ENCODE assay signal across 21 cellular contexts in genomic region chrX:24672701-24673190, GRCh38. TPM values are rescaled to one million over a fixed set of nuclear protein-coding genes. Genes with fewer than 3 reads are reported as not detected.
DNase-seq lines count a peak whose midpoint lies in the region; ATAC-seq and TF ChIP-seq lines count a peak whose summit lies in the region.
"Had no signal": no experiment of that assay in that cellular context is flagged by ENCODE, and none has a peak within 500 bp of the region (broad histone marks: within the 10 kb centered on the region; RNA-seq: fewer than 3 reads in every experiment).

No MANE protein-coding gene starts in this region.

- H3K4me3 ChIP-seq in body of pancreas (no peak overlapping the region), left lung (no peak overlapping the region), stomach (no peak overlapping the region)
- H3K4me3 ChIP-seq: gastroesophageal sphincter, SJCRH30 had no signal

- H3K79me2 ChIP-seq in H9 (ENCODE audit: insufficient read depth, low read length), result no peaks in the 10 kb centered on the region

- H3K56ac ChIP-seq in H9 (ENCODE audit: insufficient read length, low read depth, low read length), result no peak overlapping the region

- H2BK120ac ChIP-seq in H9 (ENCODE audit: low read depth, low read length, poor library complexity, severe bottlenecking), result no peak overlapping the region

- H3K9me3 ChIP-seq in H9 (ENCODE audit: control insufficient read depth, low read depth, low read length), result no peaks in the 10 kb centered on the region
- no peaks in the 10 kb centered on the region for H3K9me3 ChIP-seq in body of pancreas
- H3K9me3 ChIP-seq in left lung, result no peaks in the 10 kb centered on the region
- H3K9me3 ChIP-seq in stomach, result no peaks in the 10 kb centered on the region
- H3K9me3 ChIP-seq: gastroesophageal sphincter, SJCRH30 had no signal

- peak; percentile 76 for ATAC-seq in body of pancreas
- ATAC-seq in left lung, result peak; percentile 83
- no peak for ATAC-seq in GM21381 (IDR thresholded peaks at IDR 0.05; ENCODE audit: unreplicated experiment)
- ATAC-seq: activated CD4-positive, alpha-beta T cell treated with anti-CD3 and anti-CD28 coated beads for 36 hours; gastroesophageal sphincter had no signal

- POLR2A ChIA-PET in RWPE1 (lab: Yijun Ruan, JAX; ENCODE audit: low non-redundant PET), result no interaction called here

- peak overlapping the region; percentile 34 for H2AFZ ChIP-seq in H9 (ENCODE audit: low read length)

- H3K79me1 ChIP-seq in H9 (ENCODE audit: insufficient read depth, low read depth, low read length, poor library complexity, severe bottlenecking), result no peaks in the 10 kb centered on the region

- no peak overlapping the region for H3K4me3 Mint-ChIP-seq in H9
- H3K4me3 Mint-ChIP-seq: activated CD4-positive, alpha-beta T cell treated with anti-CD3 and anti-CD28 coated beads for 36 hours; activated naive CD8-positive, alpha-beta T cell; central memory CD8-positive, alpha-beta T cell; mesothelial cell of epicardium had no signal

- H3K4me2 ChIP-seq in H9 (ENCODE audit: insufficient read depth, insufficient read length, low read length), result no peak overlapping the region

- no peak for TF ChIP-seq CTCF in H9 (conservative IDR thresholded peaks at IDR 0.05)
- no peak for TF ChIP-seq CTCF in body of pancreas (IDR thresholded peaks at IDR 0.05)
- TF ChIP-seq CTCF in left lung (IDR thresholded peaks at IDR 0.05), result no peak
- TF ChIP-seq CTCF in stomach (IDR thresholded peaks at IDR 0.05), result no peak
- TF ChIP-seq CTCF in RWPE1 (conservative IDR thresholded peaks at IDR 0.05; ENCODE audit: low read depth), result no peak

- TF ChIP-seq EP300 in stomach (IDR thresholded peaks at IDR 0.05), result no peak

- H3T11ph ChIP-seq in H9 (ENCODE audit: low read length), result no peak overlapping the region

- H2BK5ac ChIP-seq in H9 (ENCODE audit: insufficient read length, low read length), result no peak overlapping the region

- H4K91ac ChIP-seq in H9 (ENCODE audit: insufficient read length, low read depth, low read length), result no peak overlapping the region

- H2BK20ac ChIP-seq in H9 (ENCODE audit: low read depth, low read length, poor library complexity, severe bottlenecking), result no peak overlapping the region

- H3K4me1 Mint-ChIP-seq in H9, result peaks cover 21 to 33% of the 10 kb centered on the region in 2 experiments
- H3K4me1 Mint-ChIP-seq: activated CD4-positive, alpha-beta T cell treated with anti-CD3 and anti-CD28 coated beads for 36 hours; central memory CD8-positive, alpha-beta T cell had no signal

- no peaks in the 10 kb centered on the region for H3K9me3 Mint-ChIP-seq in H9
- H3K9me3 Mint-ChIP-seq: central memory CD8-positive, alpha-beta T cell; mesothelial cell of epicardium had no signal

- no peak overlapping the region for H2AK5ac ChIP-seq in H9 (ENCODE audit: insufficient read length, low read length)

- H3K27me3 Mint-ChIP-seq in H9 (ENCODE audit: low read depth), result no peaks in the 10 kb centered on the region
- H3K27me3 Mint-ChIP-seq: activated CD4-positive, alpha-beta T cell treated with anti-CD3 and anti-CD28 coated beads for 36 hours; activated naive CD8-positive, alpha-beta T cell; central memory CD8-positive, alpha-beta T cell had no signal

- no peak overlapping the region for H3K4ac ChIP-seq in H9 (ENCODE audit: low read depth, low read length)

- no peaks in the 10 kb centered on the region for H3K36me3 Mint-ChIP-seq in H9 (ENCODE audit: insufficient read depth in 1 of 3, low read depth in 3 of 3)
- H3K36me3 Mint-ChIP-seq: activated naive CD8-positive, alpha-beta T cell; mesothelial cell of epicardium had no signal

- H4K8ac ChIP-seq in H9 (replicated peaks; ENCODE audit: insufficient read length, low read depth, low read length), result no peak overlapping the region

- peak overlapping the region in 2 of 3 experiments; percentile 18 to 58; a peak in 3 of 7 replicates for H3K27ac Mint-ChIP-seq in H9
- H3K27ac Mint-ChIP-seq: activated CD4-positive, alpha-beta T cell treated with anti-CD3 and anti-CD28 coated beads for 36 hours; activated naive CD8-positive, alpha-beta T cell; mesothelial cell of epicardium had no signal

- no peaks in the 10 kb centered on the region for H4K20me1 ChIP-seq in H9 (ENCODE audit: control insufficient read depth, insufficient read depth, insufficient read length)

- no peak overlapping the region for H3K18ac ChIP-seq in H9 (ENCODE audit: insufficient read length, low read depth, low read length)

- TF ChIP-seq POLR2A in body of pancreas (IDR thresholded peaks at IDR 0.05), result no peak
- TF ChIP-seq POLR2A in stomach (IDR thresholded peaks at IDR 0.05), result no peak

- H3K27me3 ChIP-seq in H9 (ENCODE audit: insufficient read depth, low read length), result no peaks in the 10 kb centered on the region
- no peaks in the 10 kb centered on the region for H3K27me3 ChIP-seq in body of pancreas
- H3K27me3 ChIP-seq in left lung, result no peaks in the 10 kb centered on the region
- no peaks in the 10 kb centered on the region for H3K27me3 ChIP-seq in stomach
- H3K27me3 ChIP-seq: gastroesophageal sphincter, SJCRH30 had no signal

- no peak overlapping the region for H3K27ac ChIP-seq in H9 (ENCODE audit: insufficient read length, low read depth, low read length)
- peak overlapping the region in 3 of 4 donors; percentile 9 to 57 (median 55) for H3K27ac ChIP-seq in body of pancreas
- H3K27ac ChIP-seq in left lung, result no peak overlapping the region
- H3K27ac ChIP-seq in stomach, result no peak overlapping the region
- H3K27ac ChIP-seq in RWPE1, result no peak overlapping the region
- H3K27ac ChIP-seq: gastroesophageal sphincter, SJCRH30 had no signal

- H2BK15ac ChIP-seq in H9 (ENCODE audit: low read depth, low read length), result no peak overlapping the region

- intact Hi-C loops in body of pancreas (cut with DNase I) (no loop called here), left lung (cut with DNase I) (no loop called here), stomach (cut with DNase I; ENCODE audit: low total_unique reads) (no loop called here)

- CTCF ChIA-PET in RWPE1 (lab: Yijun Ruan, JAX), result interaction anchor here (0.8 kb wide), 1 partner anchor 706 kb away, joined by 3 read pairs; no protein-coding TSS in a partner anchor

- WGBS in H9 (ENCODE audit: extremely low coverage, insufficient read length, low lambda C conversion rate), result no CpG with 5 or more reads among the region's 11 CpGs
- 2 to 6% methylated on average over 6 to 11 of the region's 11 CpGs for WGBS in body of pancreas, 2 donors
- 28 to 61% (median 44%) methylated on average over 11 of the region's 11 CpGs for WGBS in stomach, 5 donors

- no peak overlapping the region for H3K9ac ChIP-seq in H9 (ENCODE audit: extremely low read depth, insufficient read length, low read length)

- DNase-seq in H9 (no peak), body of pancreas (peak in 3 of 4 donors; percentile 7 to 13 (median 12)), left lung (no peak), retina (peak; percentile 50), A172 (ENCODE audit: low spot score) (no peak), stomach (no peak), RWPE1 (ENCODE audit: low spot score) (no peak)
- DNase-seq: activated CD4-positive, alpha-beta T cell treated with anti-CD3 and anti-CD28 coated beads for 36 hours; AML-193; DMS 273 treated with DMSO at 0.1 percent for 48 hours; islet precursor cell; NCI-H1105 treated with DMSO at 0.1 percent for 48 hours; NCI-H345; stimulated activated CD4-positive, alpha-beta T cell treated with anti-CD3 and anti-CD28 coated beads, Interleukin-12 subunit alpha, Interleukin-12 subunit beta, amount 100 ng/mL, for 4 hours; stimulated activated naive CD4-positive, alpha-beta T cell treated with Interleukin-2 at 50 U/mL for 16 hours had no signal

- no peaks in the 10 kb centered on the region for H3K36me3 ChIP-seq in body of pancreas (replicated peaks in 1 of 2; ENCODE audit: insufficient read depth in 1 of 2, low read depth in 2 of 2)
- H3K36me3 ChIP-seq in left lung, result no peaks in the 10 kb centered on the region
- H3K36me3 ChIP-seq in stomach, result no peaks in the 10 kb centered on the region
- H3K36me3 ChIP-seq: gastroesophageal sphincter, SJCRH30 had no signal

- peaks cover 3% of the 10 kb centered on the region; the same call in 1 of the 2 replicates for H3K4me1 ChIP-seq in H9 (ENCODE audit: insufficient read depth, low read length)
- peaks cover 8% of the 10 kb centered on the region for H3K4me1 ChIP-seq in body of pancreas
- no peaks in the 10 kb centered on the region for H3K4me1 ChIP-seq in left lung
- H3K4me1 ChIP-seq in stomach, result no peaks in the 10 kb centered on the region
- H3K4me1 ChIP-seq: gastroesophageal sphincter, SJCRH30 had no signal

- H3K14ac ChIP-seq in H9 (ENCODE audit: insufficient read depth, low read length), result peak overlapping the region; percentile 81

- no peak overlapping the region for H3K23ac ChIP-seq in H9 (ENCODE audit: insufficient read length, low read depth, low read length)

- no peak overlapping the region for H2BK12ac ChIP-seq in H9 (ENCODE audit: insufficient read length, low read depth, low read length)

- no peaks in the 10 kb centered on the region for H3K23me2 ChIP-seq in H9 (ENCODE audit: insufficient read length, low read depth, low read length, poor library complexity, severe bottlenecking)

- no peak overlapping the region for H4K5ac ChIP-seq in H9 (ENCODE audit: insufficient read length, low read depth, low read length)

RNA-seq across cellular contexts. Expression of gene POLA1, which starts 21.0 kb away (rescaled TPM):
- total RNA-seq in H9 (2021) (58.3 and 60.2 TPM in 2 replicates), body of pancreas (1 to 10 TPM; 5.7 to 9.9 TPM), left lung (10 to 100 TPM; 11.0 to 14.8 TPM), stomach (10 to 100 TPM in 3 of 5 donors, 1 to 10 TPM in 2; 8.5 to 32.9 (median 22.3) TPM)
- total RNA-seq in A172 (2014; rRNA removed; shearing (Covaris generic)), result 31.3 and 34.1 TPM in 2 replicates
- polyA plus RNA-seq in stomach, result 1 to 10 TPM; 2.7 to 3.3 (median 3.1) TPM

RNA-seq across cellular contexts. Expression of gene PCYT1B, which starts 25.6 kb away (rescaled TPM):
- total RNA-seq in H9 (2021) (27.4 and 29.1 TPM in 2 replicates), body of pancreas (1 to 10 TPM; 1.3 to 3.0 TPM), left lung (under 1 TPM; 0.85 to 0.94 TPM), stomach (1 to 10 TPM in 1 of 5 donors, not detected in 4; 3.1 TPM)
- total RNA-seq in A172 (2014; rRNA removed; shearing (Covaris generic)), result not detected in 2 replicates
- polyA plus RNA-seq in stomach, result under 1 TPM; 0.06 to 0.28 (median 0.15) TPM

Comparison
In these comparisons a context has a peak if more than half of its experiments do, and no peak if none do; other contexts are left out.
1. DNase-seq: peak in body of pancreas (3 of 4) and retina (single experiment); none in H9 (single experiment), left lung (0 of 2), A172 (single experiment), stomach (single experiment) and RWPE1 (single experiment).
2. H3K27ac ChIP-seq: peak in body of pancreas (3 of 4); none in H9 (single experiment), left lung (0 of 2), stomach (0 of 5) and RWPE1 (single experiment).